In the genomic region with DNA sequence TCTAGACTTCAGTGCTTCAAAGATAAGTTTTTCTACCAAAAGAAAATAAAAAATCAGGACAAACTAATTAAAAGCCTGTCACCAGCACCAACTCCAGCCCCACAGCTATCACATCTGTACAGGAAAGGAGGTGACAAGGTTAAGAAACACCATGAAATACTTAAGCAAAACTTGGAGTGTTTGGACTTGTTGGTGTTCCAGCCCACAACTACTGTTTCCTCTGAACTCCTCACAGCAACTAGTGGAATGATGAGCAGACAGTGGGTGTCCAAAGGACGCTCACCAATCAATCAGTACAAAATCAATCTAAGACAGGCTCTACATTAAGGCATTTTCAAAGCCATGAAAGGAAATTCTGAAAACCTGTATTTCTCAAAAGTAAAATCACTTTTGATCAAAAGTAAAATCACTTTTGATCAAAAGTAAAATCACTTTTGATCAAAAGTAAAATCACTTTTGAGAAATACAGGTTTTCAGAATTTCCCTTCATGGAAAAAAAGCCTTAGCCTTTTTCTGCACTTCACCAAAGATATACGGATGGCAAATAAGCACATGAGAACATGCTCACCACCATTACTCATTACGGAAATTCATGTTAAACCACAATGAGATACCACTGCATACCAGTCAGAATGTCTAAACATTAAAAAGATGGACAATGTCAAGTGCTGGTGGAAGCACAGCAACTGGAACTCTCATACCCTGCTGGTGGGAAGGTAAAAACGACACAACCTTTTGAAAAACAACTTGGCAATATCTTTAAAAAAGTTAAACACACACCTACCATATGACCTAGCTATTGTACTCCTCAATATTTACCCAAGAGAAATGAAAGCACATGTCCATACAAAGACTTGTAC, we compare ENCODE assay signal across 13 cellular contexts.
DNase-seq lines count a peak whose midpoint lies in the region; ATAC-seq, FAIRE-seq and TF ChIP-seq lines count a peak whose summit lies in the region.
"Had no signal": no experiment of that assay in that cellular context is flagged by ENCODE, and none has a peak within 500 bp of the region (broad histone marks: within the 10 kb centered on the region; RNA-seq: fewer than 3 reads in every experiment).

No MANE protein-coding gene starts in this region.

- intact Hi-C loops in activated CD4-positive, alpha-beta memory T cell treated with anti-CD3 and anti-CD28 coated beads for 36 hours (cut with micrococcal nuclease): loop anchor here (1.0 to 5.0 kb wide), 2 partner anchors 7 to 243 kb away; no protein-coding TSS in a partner anchor
- intact Hi-C loops in testis (cut with DNase I; ENCODE audit: low total_unique reads): no loop called here

- peaks cover 24% of the 10 kb centered on the region for H3K36me3 Mint-ChIP-seq in activated CD4-positive, alpha-beta memory T cell treated with anti-CD3 and anti-CD28 coated beads for 36 hours

- in situ Hi-C loops in ACHN (cut with HindIII; ENCODE audit: low pct_ligation_motif_present, low pct_unique_long_range_greater_than_20kb, low sequenced_read_pairs): no loop called here

- H3K4me3 ChIP-seq in fibroblast of villous mesenchyme (ENCODE audit: low read depth, low read length): no peak overlapping the region
- no peak overlapping the region for H3K4me3 ChIP-seq in testis
- H3K4me3 ChIP-seq: esophagus muscularis mucosa had no signal

- DNase-seq in ACHN (peak; percentile 79), GM19239 (ENCODE audit: insufficient read length, low spot score) (no peak), fibroblast of villous mesenchyme (ENCODE audit: low read depth) (peak; percentile 81), NAMALWA (ENCODE audit: low spot score) (no peak), testis (no peak), ecto neural progenitor cell (ENCODE audit: low spot score) (no peak)
- no peak for DNase-seq in activated CD4-positive, alpha-beta memory T cell treated with anti-CD3 and anti-CD28 coated beads for 36 hours
- DNase-seq: activated naive CD4-positive, alpha-beta T cell; NCI-H1092; retina had no signal

- no peaks in the 10 kb centered on the region for H3K36me3 ChIP-seq in testis (ENCODE audit: low read depth, missing control alignments)

- no peak for TF ChIP-seq POLR2A in testis (IDR thresholded peaks at IDR 0.05)

- H3K27ac Mint-ChIP-seq in activated CD4-positive, alpha-beta memory T cell treated with anti-CD3 and anti-CD28 coated beads for 36 hours: peak overlapping the region; percentile 38

- peaks cover 39% of the 10 kb centered on the region for H3K4me1 Mint-ChIP-seq in activated CD4-positive, alpha-beta memory T cell treated with anti-CD3 and anti-CD28 coated beads for 36 hours (ENCODE audit: low read depth)

- no peak for ATAC-seq in HG02885 (IDR thresholded peaks at IDR 0.05; ENCODE audit: poor library complexity, unreplicated experiment)

- H3K4me3 Mint-ChIP-seq in activated CD4-positive, alpha-beta memory T cell treated with anti-CD3 and anti-CD28 coated beads for 36 hours: no peak overlapping the region

- TF ChIP-seq CTCF in fibroblast of villous mesenchyme (IDR thresholded peaks at IDR 0.05; ENCODE audit: insufficient read depth, low read depth, low read length) (peak; percentile 27), testis (IDR thresholded peaks at IDR 0.05) (no peak)

- no peaks in the 10 kb centered on the region for H3K27me3 Mint-ChIP-seq in activated CD4-positive, alpha-beta memory T cell treated with anti-CD3 and anti-CD28 coated beads for 36 hours

- POLR2A ChIA-PET in activated CD4-positive, alpha-beta memory T cell treated with anti-CD3 and anti-CD28 coated beads for 36 hours (lab: Charles Lee): no interaction called here

- peak; percentile 62 for FAIRE-seq in GM19239 (lab: Jason Lieb, UNC)
- FAIRE-seq: TTC549 had no signal

- H3K4me1 ChIP-seq in testis: peaks cover 16% of the 10 kb centered on the region

- no peaks in the 10 kb centered on the region for H3K9me3 ChIP-seq in testis
- H3K9me3 ChIP-seq: esophagus muscularis mucosa had no signal

- no peak overlapping the region for H3K27ac ChIP-seq in testis
- H3K27ac ChIP-seq: esophagus muscularis mucosa had no signal

- no peaks in the 10 kb centered on the region for H3K27me3 ChIP-seq in testis
- H3K27me3 ChIP-seq: esophagus muscularis mucosa had no signal

- H3K9me3 Mint-ChIP-seq in activated CD4-positive, alpha-beta memory T cell treated with anti-CD3 and anti-CD28 coated beads for 36 hours: peaks cover 2% of the 10 kb centered on the region

- CTCF ChIA-PET in activated CD4-positive, alpha-beta memory T cell treated with anti-CD3 and anti-CD28 coated beads for 36 hours (lab: Charles Lee): interaction anchor here (2.5 kb wide), 1 partner anchor 170 kb away, joined by 7 read pairs; no protein-coding TSS in a partner anchor

- 88 to 93% methylated on average over 4 of the region's 4 CpGs for WGBS in testis, 2 donors

Comparison
In these comparisons a context has a peak if more than half of its experiments do, and no peak if none do; other contexts are left out.
1. DNase-seq: peak in ACHN (single experiment) and fibroblast of villous mesenchyme (single experiment); none in GM19239 (single experiment), activated CD4-positive, alpha-beta memory T cell treated with anti-CD3 and anti-CD28 coated beads for 36 hours (single experiment), NAMALWA (single experiment), testis (single experiment) and ecto neural progenitor cell (single experiment).